1 cellular context compared by ENCODE assay signal in the genomic region with DNA sequence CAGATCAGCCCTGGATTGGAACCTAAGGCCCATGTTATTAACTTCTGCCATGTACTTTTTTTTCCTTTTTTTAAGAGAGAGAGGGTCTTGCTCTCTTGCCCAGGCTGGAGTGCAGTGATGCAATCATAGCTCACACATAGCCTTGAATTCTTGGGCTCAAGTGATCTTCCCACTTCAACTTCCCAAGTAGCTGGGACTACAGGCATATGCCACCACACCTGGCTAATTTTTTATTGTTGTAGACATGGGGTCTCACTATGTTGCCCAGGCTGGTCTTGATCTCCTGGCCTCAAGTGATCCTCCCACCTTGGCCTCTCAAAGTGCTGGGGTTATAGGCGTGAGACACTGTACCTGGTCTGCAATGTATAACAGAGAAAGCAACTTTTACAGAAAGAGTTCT.
TF ChIP-seq lines count a peak whose summit lies in the region.

No MANE protein-coding gene starts in this region.

TF ChIP-seq in K562, 482 proteins besides CTCF, POLR2A, EP300 and RAD21:
- TF ChIP-seq ZNF121 (CRISPR knock-in tag; conservative IDR thresholded peaks at IDR 0.05) (peak; percentile 89), CEBPB (tag; IDR thresholded peaks at IDR 0.05) (0 out of 2 replicates have a peak, but pooled peaks have one; percentile 11)
